Comparison of ENCODE assay signal across 8 cellular contexts in genomic region chr1:38005195-38006007, GRCh38. TPM values are rescaled to one million over a fixed set of nuclear protein-coding genes. Genes with fewer than 3 reads are reported as not detected.
A peak's percentile ranks its signal among the peaks of the same experiment; 100 is the strongest.
DNase-seq lines count a peak whose midpoint lies in the region; ATAC-seq and TF ChIP-seq lines count a peak whose summit lies in the region.

TSS of gene FHL3 (minus strand) at chr1:38005514. CDS start at chr1:37999412, 6,102 bp downstream.

- H3K9me3 ChIP-seq in MG63 (no peaks in the 10 kb centered on the region), ectodermal cell (ENCODE audit: control insufficient read depth, low read length) (no peaks in the 10 kb centered on the region)

- H3K27ac ChIP-seq in ectodermal cell (ENCODE audit: insufficient read depth, low read depth, low read length, poor library complexity, severe bottlenecking), result no peak within 1 kb of the TSS
- H3K27ac ChIP-seq in substantia nigra (ENCODE audit: low read depth, low read length, poor library complexity, severe bottlenecking), result peak within 1 kb of the TSS; percentile 27

- peaks cover 37% of the 10 kb centered on the region for H3K4me1 ChIP-seq in ectodermal cell (ENCODE audit: control insufficient read depth, insufficient read depth, low read length)

- H3K4me3 ChIP-seq in MG63 (peak within 1 kb of the TSS; percentile 61), WI38 (ENCODE audit: low read depth, low read length) (peak within 1 kb of the TSS; percentile 81), ectodermal cell (ENCODE audit: insufficient read depth, low read depth, low read length) (peak within 1 kb of the TSS; percentile 50)

- H3K27me3 ChIP-seq in MG63, result no peaks in the 10 kb centered on the region
- no peaks in the 10 kb centered on the region for H3K27me3 ChIP-seq in ectodermal cell (ENCODE audit: control insufficient read depth, insufficient read depth, low read length, poor library complexity, severe bottlenecking)

- peak in 2 of 3 experiments; percentile 57 to 58 for DNase-seq in NCI-H1417 (lab: John Stamatoyannopoulos, UW)
- no peak for DNase-seq in NCI-H1417 treated with DMSO at 0.1 percent for 48 hours (lab: John Stamatoyannopoulos, UW)
- DNase-seq in MG63, result peak; percentile 76
- DNase-seq in lung microvascular endothelial cell (ENCODE audit: low read depth in 2 of 2), result peak; percentile 55 to 73
- peak in 7 of 49 donors; percentile 14 to 63 (median 39) for DNase-seq in substantia nigra (lab: John Stamatoyannopoulos, UW)

- WGBS in ectodermal cell, 2 experiments, result 2% methylated on average over 72 to 79 of the region's 83 CpGs

- H3K36me3 ChIP-seq in MG63 (peaks cover 5% of the 10 kb centered on the region; the same call in 1 of the 2 replicates), ectodermal cell (ENCODE audit: control insufficient read depth, insufficient read depth, low read length) (no peaks in the 10 kb centered on the region)

- no peak for TF ChIP-seq CTCF in WI38 (IDR thresholded peaks at IDR 0.05; ENCODE audit: low read depth, low read length)

- no peak for ATAC-seq in HG02870 (IDR thresholded peaks at IDR 0.05; ENCODE audit: unreplicated experiment)

RNA-seq across cellular contexts. Expression of gene FHL3, which starts in this region (rescaled TPM):
- total RNA-seq in MG63 (2014; rRNA removed; shearing (Covaris generic); ENCODE audit: low replicate concordance), result 13.7 and 26.0 TPM in 2 replicates
- polyA plus RNA-seq in ectodermal cell (2013, experiment 1 of 4), result 19.7 TPM
- polyA plus RNA-seq in ectodermal cell (2013, experiment 2 of 4), result 21.9 TPM
- polyA plus RNA-seq in ectodermal cell (2013, experiment 3 of 4), result 21.2 TPM
- polyA plus RNA-seq in ectodermal cell (2013, experiment 4 of 4), result 20.4 TPM
- 7.7 and 12.4 TPM in 2 replicates for total RNA-seq in lung microvascular endothelial cell
